In the genomic region with DNA sequence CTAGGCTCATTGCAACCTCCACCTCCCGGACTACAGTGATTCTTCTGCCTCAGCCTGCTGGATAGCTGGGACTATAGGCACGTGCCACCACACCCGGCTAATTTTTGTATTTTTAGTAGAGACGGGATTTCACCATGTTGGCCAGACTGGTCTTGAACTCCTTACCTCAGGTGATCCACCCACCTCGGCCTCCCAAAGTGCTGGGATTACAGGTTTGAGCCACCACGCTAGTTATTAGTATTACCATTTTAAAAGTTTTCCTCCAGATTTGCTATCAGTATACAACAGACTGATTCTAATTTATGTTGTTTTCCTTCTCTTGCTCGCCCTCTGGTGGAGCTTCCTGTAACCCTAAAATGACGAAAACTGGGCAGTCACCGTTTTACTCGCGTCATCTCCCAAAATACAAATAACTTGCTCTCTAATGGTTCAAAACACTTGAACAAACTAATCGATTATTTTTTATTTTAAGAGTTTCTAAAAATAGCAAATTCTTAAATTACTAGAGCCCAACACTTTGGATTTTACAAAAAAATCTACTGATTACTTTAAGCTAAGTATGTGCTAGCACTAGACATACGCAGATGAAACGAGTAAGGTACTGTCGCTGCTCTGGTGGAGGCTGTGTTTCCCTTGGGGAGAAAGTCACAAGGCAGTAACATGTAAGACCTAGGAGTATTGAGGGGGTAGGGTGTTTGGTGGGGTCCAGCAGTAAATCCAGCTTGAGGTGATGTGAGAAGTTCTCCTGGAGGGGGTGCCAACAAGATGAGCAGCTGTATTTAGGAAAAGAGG, we compare ENCODE assay signal across 8 cellular contexts.
DNase-seq lines count a peak whose midpoint lies in the region; ATAC-seq, FAIRE-seq and TF ChIP-seq lines count a peak whose summit lies in the region.

No MANE protein-coding gene starts in this region.

- no peak overlapping the region for H3K4me3 ChIP-seq in AG10803 (ENCODE audit: low read length)
- H3K4me3 ChIP-seq in muscle layer of duodenum (ENCODE audit: low read depth in 1 of 2, low read length in 2 of 2) = peak overlapping the region in 1 of 2 donors; percentile 38

- peaks cover 0 to 3% of the 10 kb centered on the region in 2 donors for H3K9me3 Mint-ChIP-seq in stimulated activated naive B cell treated with anti-CD40 and anti-IgM and Interleukin-4, amounts not matched to agents 10 μg/mL and 1 μg/mL and 100 μg/mL, for 72 hours

- FAIRE-seq in endometrium (lab: Jason Lieb, UNC) = peak; percentile 72

- peaks cover 12 to 60% of the 10 kb centered on the region in 2 donors for H3K4me1 Mint-ChIP-seq in stimulated activated naive B cell treated with anti-CD40 and anti-IgM and Interleukin-4, amounts not matched to agents 10 μg/mL and 1 μg/mL and 100 μg/mL, for 72 hours

- DNase-seq in AG10803 (ENCODE audit: low read depth) (peak; percentile 59), NCI-H774 (lab: John Stamatoyannopoulos, UW) (peak; percentile 64)
- peak in 2 of 3 experiments; percentile 12 to 25 for DNase-seq in activated CD8-positive, alpha-beta memory T cell treated with anti-CD3 and anti-CD28 coated beads for 48 hours (ENCODE audit: low read depth in 2 of 3, low spot score in 2 of 3)
- peak; percentile 47 for DNase-seq in stimulated activated naive B cell treated with anti-CD40 and anti-IgM and Interleukin-4, amounts not matched to agents 10 μg/mL and 1 μg/mL and 100 μg/mL, for 72 hours

- H3K36me3 ChIP-seq in muscle layer of duodenum (ENCODE audit: control insufficient read depth in 1 of 2, insufficient read depth in 2 of 2, low read length in 2 of 2) = no peaks in the 10 kb centered on the region

- peak overlapping the region; percentile 1 for H3K27ac ChIP-seq in muscle layer of duodenum (ENCODE audit: low read length)

- no peaks in the 10 kb centered on the region for H3K27me3 Mint-ChIP-seq in stimulated activated naive B cell treated with anti-CD40 and anti-IgM and Interleukin-4, amounts not matched to agents 10 μg/mL and 1 μg/mL and 100 μg/mL, for 72 hours

- no peaks in the 10 kb centered on the region for H3K27me3 ChIP-seq in muscle layer of duodenum (ENCODE audit: low read depth, low read length)

- peak; percentile 77 for TF ChIP-seq CTCF in AG10803 (conservative IDR thresholded peaks at IDR 0.05; ENCODE audit: low read length)

- H3K36me3 Mint-ChIP-seq in stimulated activated naive B cell treated with anti-CD40 and anti-IgM and Interleukin-4, amounts not matched to agents 10 μg/mL and 1 μg/mL and 100 μg/mL, for 72 hours = peaks cover 22 to 24% of the 10 kb centered on the region in 2 donors

- ATAC-seq in GM18519 (IDR thresholded peaks at IDR 0.05; ENCODE audit: low FRiP score, unreplicated experiment) (peak; percentile 37), HG03108 (IDR thresholded peaks at IDR 0.05; ENCODE audit: unreplicated experiment) (peak; percentile 44)
- ATAC-seq in stimulated activated naive B cell treated with anti-CD40 and anti-IgM and Interleukin-4, amounts not matched to agents 10 μg/mL and 1 μg/mL and 100 μg/mL, for 72 hours (replicated peaks) = peak; percentile 69 to 71

- peak overlapping the region; percentile 59 to 74 for H3K4me3 Mint-ChIP-seq in stimulated activated naive B cell treated with anti-CD40 and anti-IgM and Interleukin-4, amounts not matched to agents 10 μg/mL and 1 μg/mL and 100 μg/mL, for 72 hours

- peak overlapping the region; percentile 92 for H3K27ac Mint-ChIP-seq in stimulated activated naive B cell treated with anti-CD40 and anti-IgM and Interleukin-4, amounts not matched to agents 10 μg/mL and 1 μg/mL and 100 μg/mL, for 72 hours

- no peaks in the 10 kb centered on the region for H3K4me1 ChIP-seq in muscle layer of duodenum (ENCODE audit: control insufficient read depth in 1 of 2, insufficient read depth in 2 of 2, low read length in 2 of 2)

- H3K9me3 ChIP-seq in muscle layer of duodenum (ENCODE audit: control insufficient read depth in 1 of 2, low read length in 2 of 2) = peaks cover 0 to 6% of the 10 kb centered on the region in 2 donors
